Comparison of ENCODE assay signal across 8 cellular contexts in the genomic region with DNA sequence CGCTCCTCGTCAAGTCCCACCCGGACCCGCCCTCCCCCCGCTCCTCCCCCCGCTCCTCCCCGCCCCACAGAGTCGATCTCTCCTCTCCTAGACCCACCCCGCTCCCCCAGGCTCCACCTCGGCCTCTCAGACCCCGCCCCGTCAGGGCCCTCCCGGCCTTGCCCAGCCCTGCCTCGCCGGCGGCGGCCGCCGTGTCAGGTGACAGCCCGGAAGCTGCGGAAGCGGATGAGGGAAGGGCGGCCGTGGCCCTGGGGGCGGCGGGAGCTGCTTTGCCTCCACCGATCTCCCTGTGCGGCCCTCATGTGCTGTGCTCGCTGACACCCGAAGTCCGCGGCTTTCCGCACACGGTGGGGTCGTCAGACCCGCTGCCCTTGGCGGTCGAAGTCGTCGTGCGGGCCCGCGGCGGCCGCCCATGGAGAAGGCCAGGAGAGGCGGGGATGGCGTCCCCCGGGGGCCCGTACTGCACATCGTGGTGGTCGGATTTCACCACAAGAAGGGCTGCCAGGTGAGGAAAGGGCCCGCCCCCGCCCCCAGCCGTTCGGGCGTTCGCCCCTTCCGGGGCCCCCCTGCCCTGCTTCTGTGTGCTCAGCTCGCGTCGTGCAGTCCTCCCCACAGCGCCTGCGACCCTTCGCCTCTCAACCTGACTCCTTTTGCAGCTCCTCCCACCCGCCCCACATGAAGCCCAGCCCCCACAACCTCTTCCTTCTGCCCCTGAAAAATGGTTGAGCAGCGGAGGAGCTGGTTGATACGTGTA. TPM values are rescaled to one million over a fixed set of nuclear protein-coding genes. Genes with fewer than 3 reads are reported as not detected.
DNase-seq lines count a peak whose midpoint lies in the region; ATAC-seq and TF ChIP-seq lines count a peak whose summit lies in the region.

AVL9 (plus strand) TSS at position 192 of the 754 bp plus-strand sequence; CDS start at position 413, 221 bp downstream.

- H3K4me3 ChIP-seq in fibroblast of pulmonary artery (replicated peaks; ENCODE audit: low read depth, low read length): peak within 1 kb of the TSS; percentile 89

- H2BK5ac ChIP-seq in H9 (ENCODE audit: insufficient read length, low read length): no peak within 1 kb of the TSS

- H4K5ac ChIP-seq in H9 (ENCODE audit: insufficient read length, low read depth, low read length): no peak within 1 kb of the TSS

- H3K9ac ChIP-seq in H9 (ENCODE audit: extremely low read depth, insufficient read length, low read length): peak within 1 kb of the TSS; percentile 82

- peak within 1 kb of the TSS; percentile 78 for H3K18ac ChIP-seq in H9 (ENCODE audit: insufficient read length, low read depth, low read length)

- no peak within 1 kb of the TSS for H2AK5ac ChIP-seq in H9 (ENCODE audit: insufficient read length, low read length)

- H2BK20ac ChIP-seq in H9 (ENCODE audit: low read depth, low read length, poor library complexity, severe bottlenecking): no peak within 1 kb of the TSS

- H2AFZ ChIP-seq in H9 (ENCODE audit: low read length): peak within 1 kb of the TSS; percentile 85

- H2BK12ac ChIP-seq in H9 (ENCODE audit: insufficient read length, low read depth, low read length): no peak within 1 kb of the TSS

- no peak within 1 kb of the TSS for H4K91ac ChIP-seq in H9 (ENCODE audit: insufficient read length, low read depth, low read length)

- DNase-seq in ELF-1 (ENCODE audit: low read depth, low spot score) (peak; percentile 95), H9 (peak; percentile 98), M059J (ENCODE audit: low read depth) (peak; percentile 96), SHP77 (lab: John Stamatoyannopoulos, UW) (peak; percentile 95 to 97), fibroblast of pulmonary artery (ENCODE audit: low read depth) (peak; percentile 95)
- DNase-seq in activated effector memory CD4-positive, alpha-beta T cell treated with Interleukin-2 at 50 U/mL for 16 hours: peak; percentile 100
- DNase-seq in stimulated activated naive CD8-positive, alpha-beta T cell treated with anti-CD3 and anti-CD28 coated beads, Interleukin-15, Interleukin-2, amounts not matched to agents 100 U/mL and 50 U/mL, for 24 hours: peak; percentile 99

- H3K23ac ChIP-seq in H9 (ENCODE audit: insufficient read length, low read depth, low read length): no peak within 1 kb of the TSS

- no peak within 1 kb of the TSS for H4K8ac ChIP-seq in H9 (replicated peaks; ENCODE audit: insufficient read length, low read depth, low read length)

- H3K23me2 ChIP-seq in H9 (ENCODE audit: insufficient read length, low read depth, low read length, poor library complexity, severe bottlenecking): peaks cover 3% of the 10 kb centered on the region

- no peaks in the 10 kb centered on the region for H3K9me3 ChIP-seq in H9 (ENCODE audit: control insufficient read depth, low read depth, low read length)

- peak within 1 kb of the TSS; percentile 95 for H3K14ac ChIP-seq in H9 (ENCODE audit: insufficient read depth, low read length)

- H3K79me2 ChIP-seq in H9 (ENCODE audit: insufficient read depth, low read length): peaks cover 10% of the 10 kb centered on the region; the same call in 1 of the 2 replicates

- H3K4ac ChIP-seq in H9 (ENCODE audit: low read depth, low read length): no peak within 1 kb of the TSS

- H3K56ac ChIP-seq in H9 (ENCODE audit: insufficient read length, low read depth, low read length): peak within 1 kb of the TSS; percentile 23

- H3K27me3 Mint-ChIP-seq in H9 (ENCODE audit: low read depth): no peaks in the 10 kb centered on the region
- no peaks in the 10 kb centered on the region for H3K27me3 Mint-ChIP-seq in nephron (ENCODE audit: low read depth)

- H3K79me1 ChIP-seq in H9 (ENCODE audit: insufficient read depth, low read depth, low read length, poor library complexity, severe bottlenecking): no peaks in the 10 kb centered on the region

- peak within 1 kb of the TSS; percentile 75 for H3K27ac ChIP-seq in H9 (ENCODE audit: insufficient read length, low read depth, low read length)

- peaks cover 17 to 25% (median 20%) of the 10 kb centered on the region in 3 experiments for H3K36me3 Mint-ChIP-seq in H9 (ENCODE audit: insufficient read depth in 1 of 3, low read depth in 3 of 3)
- H3K36me3 Mint-ChIP-seq in nephron (ENCODE audit: low read depth): peaks cover 23% of the 10 kb centered on the region

- H3K27ac Mint-ChIP-seq in H9 (peak within 1 kb of the TSS; percentile 98 to 99 (median 99)), nephron (peak within 1 kb of the TSS; percentile 91 to 96 (median 92))

- H4K20me1 ChIP-seq in H9 (ENCODE audit: control insufficient read depth, insufficient read depth, insufficient read length): no peaks in the 10 kb centered on the region

- WGBS in H9 (ENCODE audit: extremely low coverage, insufficient read length, low lambda C conversion rate): no CpG with 5 or more reads among the region's 67 CpGs

- H2BK15ac ChIP-seq in H9 (ENCODE audit: low read depth, low read length): no peak within 1 kb of the TSS

- TF ChIP-seq CTCF in H9 (conservative IDR thresholded peaks at IDR 0.05) (no peak), fibroblast of pulmonary artery (IDR thresholded peaks at IDR 0.05; ENCODE audit: low read length, missing control alignments) (no peak), nephron (IDR thresholded peaks at IDR 0.05; ENCODE audit: unreplicated experiment in 3 of 3) (no peak)

- no peak within 1 kb of the TSS for H3T11ph ChIP-seq in H9 (ENCODE audit: low read length)

- H3K4me3 Mint-ChIP-seq in H9: peak within 1 kb of the TSS; percentile 94 to 98
- H3K4me3 Mint-ChIP-seq in nephron: peak within 1 kb of the TSS; percentile 94 to 95 (median 95)

- H3K9me3 Mint-ChIP-seq in H9: peaks cover 6 to 8% of the 10 kb centered on the region in 2 experiments; a peak in 3 of 5 replicates
- H3K9me3 Mint-ChIP-seq in nephron: no peaks in the 10 kb centered on the region

- no peaks in the 10 kb centered on the region for H3K4me1 ChIP-seq in H9 (ENCODE audit: insufficient read depth, low read length)

- H2BK120ac ChIP-seq in H9 (ENCODE audit: low read depth, low read length, poor library complexity, severe bottlenecking): no peak within 1 kb of the TSS

- H3K4me1 Mint-ChIP-seq in H9: peaks cover 12 to 17% of the 10 kb centered on the region in 2 experiments; a peak in 3 of 4 replicates
- peaks cover 12% of the 10 kb centered on the region for H3K4me1 Mint-ChIP-seq in nephron

- H3K27me3 ChIP-seq in H9 (ENCODE audit: insufficient read depth, low read length): no peaks in the 10 kb centered on the region

- peak; percentile 97 for ATAC-seq in stimulated activated naive CD8-positive, alpha-beta T cell treated with anti-CD3 and anti-CD28 coated beads, Interleukin-15, Interleukin-2, amounts not matched to agents 100 U/mL and 50 U/mL, for 24 hours

- peak within 1 kb of the TSS; percentile 74 for H3K4me2 ChIP-seq in H9 (ENCODE audit: insufficient read depth, insufficient read length, low read length)

RNA-seq across cellular contexts. Expression of gene AVL9, which starts in this region (rescaled TPM):
- 35.0 and 38.7 TPM in 2 replicates for total RNA-seq in H9 (2021)
- total RNA-seq in M059J (2014; rRNA removed; shearing (Covaris generic)): 37.6 and 50.6 TPM in 2 replicates

Comparison
In these comparisons a context has a peak if more than half of its experiments do, and no peak if none do; other contexts are left out.
1. Peak in every context shown above with its lines: DNase-seq, ATAC-seq, H3K4me3 ChIP-seq and H3K27ac ChIP-seq.